27 cellular contexts compared by ENCODE assay signal in genomic region chr6:35478259-35478658, GRCh38. TPM values are rescaled to one million over a fixed set of nuclear protein-coding genes. Genes with fewer than 3 reads are reported as not detected.
DNase-seq lines count a peak whose midpoint lies in the region; ATAC-seq, FAIRE-seq and TF ChIP-seq lines count a peak whose summit lies in the region.
"Had no signal": no experiment of that assay in that cellular context is flagged by ENCODE, and none has a peak within 500 bp of the region (broad histone marks: within the 10 kb centered on the region; RNA-seq: fewer than 3 reads in every experiment).

No MANE protein-coding gene starts in this region.

- no peak overlapping the region for H3K4me2 ChIP-seq in HepG2 (ENCODE audit: low read depth, low read length)
- no peak overlapping the region for H3K4me2 ChIP-seq in osteoblast (ENCODE audit: insufficient read depth, low read length)
- H3K4me2 ChIP-seq: A549; BLaER1 treated with 17β-estradiol and CSF1 and Interleukin-3, amounts not matched to agents 10 nM and 100 nM; GM23338 had no signal

- BruUV-seq in HepG2 (replicated peaks; lab: Mats Ljungman, UMichigan), result no TSS peak

- H3K4me3 ChIP-seq in HepG2 (replicated peaks in 1 of 3; ENCODE audit: insufficient read depth in 1 of 3, low read depth in 2 of 3, low read length in 3 of 3) (no peak overlapping the region), right lobe of liver (no peak overlapping the region), WERI-Rb-1 (ENCODE audit: low read depth, low read length) (no peak overlapping the region), kidney (ENCODE audit: low read length in 2 of 2) (no peak overlapping the region), osteoblast (ENCODE audit: insufficient read depth, low read length) (no peak overlapping the region)
- H3K4me3 ChIP-seq: A549; BLaER1 treated with 17β-estradiol and CSF1 and Interleukin-3, amounts not matched to agents 10 nM and 100 nM; GM23338; HAP-1 had no signal

- H2AFZ ChIP-seq in HepG2 (ENCODE audit: low read length) (no peak overlapping the region), osteoblast (ENCODE audit: low read length) (no peak overlapping the region)
- H2AFZ ChIP-seq: GM23338 had no signal

- CTCF ChIA-PET in HepG2 (lab: Yijun Ruan, JAX; ENCODE audit: low intra/inter-chr PET ratio, low total read pairs), result no interaction called here

- DNase-seq in HepG2 (ENCODE audit: low spot score), result no peak
- no peak for DNase-seq in right lobe of liver
- DNase-seq in WERI-Rb-1, result peak; percentile 11
- DNase-seq in kidney, result peak; percentile 54
- DNase-seq in osteoblast (ENCODE audit: insufficient read length, low spot score, missing footprints), result peak; percentile 73
- DNase-seq in stimulated activated CD4-positive, alpha-beta T cell treated with anti-CD3 and anti-CD28 coated beads, Interleukin-4, amount 100 ng/mL, for 4 hours, result no peak
- DNase-seq in NCI-H146 treated with DMSO at 0.1 percent for 48 hours (lab: John Stamatoyannopoulos, UW; ENCODE audit: unreplicated experiment), result no peak
- DNase-seq: 8988T; ACHN; AML-193; BE2C; CD4-positive, alpha-beta T cell; CD8-positive, alpha-beta memory T cell; DMS 273 treated with DMSO at 0.1 percent for 48 hours; EL; GF-D8; HFFc6 had no signal

- TF ChIP-seq RAD21 in HepG2 (CRISPR knock-in tag; IDR thresholded peaks at IDR 0.05), result no peak

- 90% methylated on average over 5 of the region's 7 CpGs for WGBS in HepG2 (ENCODE audit: low lambda C conversion rate)
- WGBS in right lobe of liver (ENCODE audit: insufficient coverage, low coverage, low lambda C conversion rate, missing lambda C conversion rate), result 92% methylated on average over 4 of the region's 7 CpGs

- H3K79me2 ChIP-seq in HepG2 (ENCODE audit: insufficient read depth, low read length) (no peaks in the 10 kb centered on the region), osteoblast (ENCODE audit: insufficient read depth, low read length) (peaks cover 5% of the 10 kb centered on the region)

- H3K9ac ChIP-seq in HepG2 (ENCODE audit: insufficient read depth, low read depth, low read length) (no peak overlapping the region), kidney (ENCODE audit: low read length in 2 of 2) (no peak overlapping the region)
- H3K9ac ChIP-seq: BLaER1 treated with 17β-estradiol and CSF1 and Interleukin-3, amounts not matched to agents 10 nM and 100 nM had no signal

- H3K27me3 ChIP-seq in HepG2 (ENCODE audit: control insufficient read depth in 1 of 2, insufficient read depth in 2 of 2, low read length in 2 of 2), result no peaks in the 10 kb centered on the region
- H3K27me3 ChIP-seq in right lobe of liver, result no peaks in the 10 kb centered on the region
- H3K27me3 ChIP-seq in WERI-Rb-1 (ENCODE audit: insufficient read depth, low read depth, severe bottlenecking), result no peaks in the 10 kb centered on the region
- no peaks in the 10 kb centered on the region for H3K27me3 ChIP-seq in osteoblast (ENCODE audit: insufficient read depth, low read length)
- H3K27me3 ChIP-seq: BE2C; BLaER1 treated with 17β-estradiol and CSF1 and Interleukin-3, amounts not matched to agents 10 nM and 100 nM had no signal

- ATAC-seq in HepG2 (no peak), right lobe of liver (no peak), HG02610 (IDR thresholded peaks at IDR 0.05; ENCODE audit: unreplicated experiment) (no peak)
- ATAC-seq: A549, GM23338 had no signal

- intact Hi-C loops in HepG2 (cut with micrococcal nuclease; ENCODE audit: unreplicated experiment) (no loop called here), right lobe of liver (cut with DNase I) (no loop called here), kidney (cut with DNase I) (no loop called here)

- TF ChIP-seq EP300 in HepG2 (IDR thresholded peaks at IDR 0.05; ENCODE audit: low read depth in 2 of 2, low read length in 2 of 2), result no peak
- no peak for TF ChIP-seq EP300 in HepG2 (CRISPR knock-in tag; IDR thresholded peaks at IDR 0.05; ENCODE audit: borderline replicate concordance)

- H3K9me3 ChIP-seq in HepG2 (ENCODE audit: low read length) (no peaks in the 10 kb centered on the region), right lobe of liver (no peaks in the 10 kb centered on the region), WERI-Rb-1 (ENCODE audit: severe bottlenecking) (no peaks in the 10 kb centered on the region), kidney (ENCODE audit: control insufficient read depth in 1 of 2, low read length in 2 of 2) (no peaks in the 10 kb centered on the region), osteoblast (ENCODE audit: low read depth, low read length) (no peaks in the 10 kb centered on the region)
- H3K9me3 ChIP-seq: A549; BE2C; BLaER1 treated with 17β-estradiol and CSF1 and Interleukin-3, amounts not matched to agents 10 nM and 100 nM; HAP-1 had no signal

- FAIRE-seq in HepG2 (lab: Jason Lieb, UNC), result no peak
- no peak for FAIRE-seq in kidney (lab: Jason Lieb, UNC)
- FAIRE-seq: A549, D721Med, GM12891, GM18507, H54 had no signal

- in situ Hi-C loops in HepG2 (cut with HindIII; ENCODE audit: extremely low pct_ligation_motif_present, low pct_unique_long_range_greater_than_20kb), result no loop called here

- TF ChIP-seq CTCF in HepG2 (CRISPR knock-in tag; IDR thresholded peaks at IDR 0.05) (no peak), right lobe of liver (IDR thresholded peaks at IDR 0.05) (no peak), WERI-Rb-1 (IDR thresholded peaks at IDR 0.05; ENCODE audit: low read depth, low read length) (no peak), kidney (IDR thresholded peaks at IDR 0.05; ENCODE audit: borderline replicate concordance, extremely low read depth, insufficient read depth) (no peak), osteoblast (IDR thresholded peaks at IDR 0.05; ENCODE audit: extremely low read depth, low read depth, low read length) (no peak)

- no peak overlapping the region for H3K27ac ChIP-seq in HepG2 (ENCODE audit: extremely low read length, insufficient read depth, low read length)
- no peak overlapping the region for H3K27ac ChIP-seq in right lobe of liver
- no peak overlapping the region for H3K27ac ChIP-seq in WERI-Rb-1
- H3K27ac ChIP-seq in kidney (ENCODE audit: low read depth in 2 of 2, low read length in 2 of 2), result no peak overlapping the region
- no peak overlapping the region for H3K27ac ChIP-seq in osteoblast (ENCODE audit: low read depth, low read length)
- H3K27ac ChIP-seq: A549; BLaER1 treated with 17β-estradiol and CSF1 and Interleukin-3, amounts not matched to agents 10 nM and 100 nM had no signal

- TF ChIP-seq POLR2A in HepG2 (IDR thresholded peaks at IDR 0.05; ENCODE audit: insufficient read depth in 1 of 2, low read depth in 2 of 2, low read length in 2 of 2) (no peak), right lobe of liver (IDR thresholded peaks at IDR 0.05) (no peak)

- POLR2A ChIA-PET in HepG2 (lab: Yijun Ruan, JAX), result interaction anchor here (1.5 to 9.7 kb wide), 2 partner anchors 10 to 19 kb away, joined by 6 to 88 read pairs; partner anchors contain the start of genes RPL10A and TEAD3

- H3K36me3 ChIP-seq in HepG2 (replicated peaks in 1 of 2; ENCODE audit: control insufficient read depth in 1 of 2, insufficient read depth in 2 of 2, low read length in 2 of 2) (peaks cover 6 to 41% of the 10 kb centered on the region in 2 experiments; a peak in 4 of 5 replicates), right lobe of liver (peaks cover 0 to 5% (median under 1%) of the 10 kb centered on the region in 4 donors), WERI-Rb-1 (peaks cover 76% of the 10 kb centered on the region), kidney (ENCODE audit: control insufficient read depth in 1 of 2, insufficient read depth in 2 of 2, low read length in 2 of 2) (no peaks in the 10 kb centered on the region), osteoblast (ENCODE audit: insufficient read depth, low read length) (peaks cover 35% of the 10 kb centered on the region)

- H4K20me1 ChIP-seq in HepG2 (ENCODE audit: insufficient read depth, low read length) (peaks cover 6% of the 10 kb centered on the region), osteoblast (ENCODE audit: insufficient read depth, low read length) (peaks cover 5% of the 10 kb centered on the region)

- peaks cover 14% of the 10 kb centered on the region for H3K4me1 ChIP-seq in HepG2 (ENCODE audit: insufficient read depth, low read length)
- H3K4me1 ChIP-seq in right lobe of liver, result peaks cover 0 to 9% (median 0%) of the 10 kb centered on the region in 4 donors
- peaks cover 0 to 2% of the 10 kb centered on the region in 2 donors for H3K4me1 ChIP-seq in kidney (ENCODE audit: control insufficient read depth in 1 of 2, insufficient read depth in 1 of 2, low read depth in 1 of 2, low read length in 2 of 2)
- no peaks in the 10 kb centered on the region for H3K4me1 ChIP-seq in osteoblast (ENCODE audit: insufficient read depth, low read length)
- H3K4me1 ChIP-seq: A549, BE2C, HAP-1 had no signal

RNA-seq across cellular contexts. Expression of gene RPL10A, which starts 10.1 kb away (rescaled TPM):
- 1,854 and 2,285 TPM in 2 replicates for total RNA-seq in HepG2 (2016; rRNA removed; fragmentation: Illumina TruSeq; extraction: Trizol)
- 2,437 and 2,775 TPM in 2 replicates for total RNA-seq in HepG2 (2016; cell fraction: cytosol; rRNA removed; fragmentation: Illumina TruSeq; extraction: Trizol; ENCODE audit: low read depth)
- total RNA-seq in HepG2 (2016; cell fraction: insoluble cytoplasmic fraction; rRNA removed; fragmentation: Illumina TruSeq; extraction: Trizol), result 1,859 and 2,386 TPM in 2 replicates
- 4,119 and 4,316 TPM in 2 replicates for total RNA-seq in HepG2 (2016; cell fraction: membrane; rRNA removed; fragmentation: Illumina TruSeq; extraction: Trizol)
- 734 and 771 TPM in 2 replicates for total RNA-seq in HepG2 (2016; cell fraction: nucleus; rRNA removed; fragmentation: Illumina TruSeq; extraction: Trizol)
- 2,253 and 2,726 TPM in 2 replicates for polyA plus RNA-seq in HepG2 (2011; rRNA removed)
- 2,315 and 3,589 TPM in 2 replicates for polyA plus RNA-seq in HepG2 (2011; cell fraction: cytosol; rRNA removed)
- 1,402 and 1,561 TPM in 2 replicates for polyA plus RNA-seq in HepG2 (2011; cell fraction: nucleus; rRNA removed)
- 2,161 and 2,246 TPM in 2 replicates for polyA plus RNA-seq in HepG2 (2012)
- 3,096 and 3,343 TPM in 2 replicates for polyA plus RNA-seq in HepG2 (2016; cell fraction: cytosol; fragmentation: Illumina TruSeq; extraction: Trizol; ENCODE audit: low read depth)
- polyA plus RNA-seq in HepG2 (2016; cell fraction: insoluble cytoplasmic fraction; fragmentation: Illumina TruSeq; extraction: Trizol; ENCODE audit: low read depth), result 2,345 and 2,428 TPM in 2 replicates
- 4,116 and 4,234 TPM in 2 replicates for polyA plus RNA-seq in HepG2 (2016; cell fraction: membrane; fragmentation: Illumina TruSeq; extraction: Trizol; ENCODE audit: low read depth)
- polyA plus RNA-seq in HepG2 (2016; cell fraction: nucleus; fragmentation: Illumina TruSeq; extraction: Trizol; ENCODE audit: insufficient read depth, low read depth), result 1,389 and 1,424 TPM in 2 replicates
- 921 and 1,139 TPM in 2 replicates for polyA minus RNA-seq in HepG2 (2011; rRNA and poly(A)+ RNA removed; ENCODE audit: low replicate concordance)
- polyA minus RNA-seq in HepG2 (2011; cell fraction: cytosol; rRNA and poly(A)+ RNA removed), result 630 and 657 TPM in 2 replicates
- polyA minus RNA-seq in HepG2 (2011; cell fraction: nucleus; rRNA and poly(A)+ RNA removed), result 275 and 369 TPM in 2 replicates
- 100 to 1,000 TPM; 366 to 446 (median 412) TPM for total RNA-seq in right lobe of liver
- 1,159 TPM for total RNA-seq in kidney
- polyA plus RNA-seq in kidney (ENCODE audit: insufficient read depth, low read depth, low replicate concordance), result 1,291 TPM
- 1,373 and 1,488 TPM in 2 replicates for total RNA-seq in osteoblast

RNA-seq across cellular contexts. Expression of gene TEAD3, which starts 18.6 kb away (rescaled TPM):
- 14.4 and 15.1 TPM in 2 replicates for total RNA-seq in HepG2 (2016; rRNA removed; fragmentation: Illumina TruSeq; extraction: Trizol)
- 3.9 and 4.4 TPM in 2 replicates for total RNA-seq in HepG2 (2016; cell fraction: cytosol; rRNA removed; fragmentation: Illumina TruSeq; extraction: Trizol; ENCODE audit: low read depth)
- 12.5 and 14.5 TPM in 2 replicates for total RNA-seq in HepG2 (2016; cell fraction: insoluble cytoplasmic fraction; rRNA removed; fragmentation: Illumina TruSeq; extraction: Trizol)
- 14.0 and 14.5 TPM in 2 replicates for total RNA-seq in HepG2 (2016; cell fraction: membrane; rRNA removed; fragmentation: Illumina TruSeq; extraction: Trizol)
- 12.5 and 14.3 TPM in 2 replicates for total RNA-seq in HepG2 (2016; cell fraction: nucleus; rRNA removed; fragmentation: Illumina TruSeq; extraction: Trizol)
- polyA plus RNA-seq in HepG2 (2011; rRNA removed), result 16.5 and 20.5 TPM in 2 replicates
- 11.8 and 14.3 TPM in 2 replicates for polyA plus RNA-seq in HepG2 (2011; cell fraction: cytosol; rRNA removed)
- polyA plus RNA-seq in HepG2 (2011; cell fraction: nucleus; rRNA removed), result 41.6 and 45.4 TPM in 2 replicates
- 19.1 and 24.4 TPM in 2 replicates for polyA plus RNA-seq in HepG2 (2012)
- 5.1 and 5.5 TPM in 2 replicates for polyA plus RNA-seq in HepG2 (2016; cell fraction: cytosol; fragmentation: Illumina TruSeq; extraction: Trizol; ENCODE audit: low read depth)
- 22.1 and 28.5 TPM in 2 replicates for polyA plus RNA-seq in HepG2 (2016; cell fraction: insoluble cytoplasmic fraction; fragmentation: Illumina TruSeq; extraction: Trizol; ENCODE audit: low read depth)
- 12.7 and 14.9 TPM in 2 replicates for polyA plus RNA-seq in HepG2 (2016; cell fraction: membrane; fragmentation: Illumina TruSeq; extraction: Trizol; ENCODE audit: low read depth)
- 41.9 and 43.9 TPM in 2 replicates for polyA plus RNA-seq in HepG2 (2016; cell fraction: nucleus; fragmentation: Illumina TruSeq; extraction: Trizol; ENCODE audit: insufficient read depth, low read depth)
- 6.0 and 22.8 TPM in 2 replicates for polyA minus RNA-seq in HepG2 (2011; rRNA and poly(A)+ RNA removed; ENCODE audit: low replicate concordance)
- 7.7 and 8.2 TPM in 2 replicates for polyA minus RNA-seq in HepG2 (2011; cell fraction: cytosol; rRNA and poly(A)+ RNA removed)
- polyA minus RNA-seq in HepG2 (2011; cell fraction: nucleus; rRNA and poly(A)+ RNA removed), result 7.9 and 8.6 TPM in 2 replicates
- total RNA-seq in right lobe of liver, result 1 to 10 TPM; 5.2 to 8.5 (median 6.9) TPM
- total RNA-seq in kidney, result 18.0 TPM
- polyA plus RNA-seq in kidney (ENCODE audit: insufficient read depth, low read depth, low replicate concordance), result 11.3 TPM
- 10.9 and 11.2 TPM in 2 replicates for total RNA-seq in osteoblast
- polyA plus RNA-seq: CD14-positive monocyte had no signal

RNA-seq across cellular contexts. Expression of gene FANCE, which starts 26.1 kb away (rescaled TPM):
- total RNA-seq in HepG2 (2016; rRNA removed; fragmentation: Illumina TruSeq; extraction: Trizol) (9.7 and 11.2 TPM in 2 replicates), right lobe of liver (1 to 10 TPM in 3 of 6 experiments, under 1 TPM in 3; 0.44 to 1.7 (median 0.95) TPM), kidney (2.7 TPM), osteoblast (13.8 and 16.6 TPM in 2 replicates)
- 1.9 and 2.5 TPM in 2 replicates for total RNA-seq in HepG2 (2016; cell fraction: cytosol; rRNA removed; fragmentation: Illumina TruSeq; extraction: Trizol; ENCODE audit: low read depth)
- total RNA-seq in HepG2 (2016; cell fraction: insoluble cytoplasmic fraction; rRNA removed; fragmentation: Illumina TruSeq; extraction: Trizol), result 9.2 and 10.0 TPM in 2 replicates
- total RNA-seq in HepG2 (2016; cell fraction: membrane; rRNA removed; fragmentation: Illumina TruSeq; extraction: Trizol), result 6.3 and 6.7 TPM in 2 replicates
- total RNA-seq in HepG2 (2016; cell fraction: nucleus; rRNA removed; fragmentation: Illumina TruSeq; extraction: Trizol), result 4.8 and 7.1 TPM in 2 replicates
- polyA plus RNA-seq in HepG2 (2011; rRNA removed) (7.1 and 7.9 TPM in 2 replicates), kidney (ENCODE audit: insufficient read depth, low read depth, low replicate concordance) (1.2 TPM)
- polyA plus RNA-seq in HepG2 (2011; cell fraction: cytosol; rRNA removed), result 6.3 and 6.8 TPM in 2 replicates
- 6.9 and 8.4 TPM in 2 replicates for polyA plus RNA-seq in HepG2 (2011; cell fraction: nucleus; rRNA removed)
- 4.1 and 4.3 TPM in 2 replicates for polyA plus RNA-seq in HepG2 (2012)
- 1.5 and 1.6 TPM in 2 replicates for polyA plus RNA-seq in HepG2 (2016; cell fraction: cytosol; fragmentation: Illumina TruSeq; extraction: Trizol; ENCODE audit: low read depth)
- 7.5 and 8.6 TPM in 2 replicates for polyA plus RNA-seq in HepG2 (2016; cell fraction: insoluble cytoplasmic fraction; fragmentation: Illumina TruSeq; extraction: Trizol; ENCODE audit: low read depth)
- 3.0 and 4.3 TPM in 2 replicates for polyA plus RNA-seq in HepG2 (2016; cell fraction: membrane; fragmentation: Illumina TruSeq; extraction: Trizol; ENCODE audit: low read depth)
- 13.2 and 13.8 TPM in 2 replicates for polyA plus RNA-seq in HepG2 (2016; cell fraction: nucleus; fragmentation: Illumina TruSeq; extraction: Trizol; ENCODE audit: insufficient read depth, low read depth)
- 14.3 and 23.1 TPM in 2 replicates for polyA minus RNA-seq in HepG2 (2011; rRNA and poly(A)+ RNA removed; ENCODE audit: low replicate concordance)
- polyA minus RNA-seq in HepG2 (2011; cell fraction: cytosol; rRNA and poly(A)+ RNA removed), result 5.5 TPM in 2 replicates
- polyA minus RNA-seq in HepG2 (2011; cell fraction: nucleus; rRNA and poly(A)+ RNA removed), result 1.8 and 2.4 TPM in 2 replicates

RNA-seq across cellular contexts. Expression of gene TULP1, which starts 34.4 kb away (rescaled TPM):
- total RNA-seq in HepG2 (2016; rRNA removed; fragmentation: Illumina TruSeq; extraction: Trizol) (not detected in 2 replicates), right lobe of liver (not detected), kidney (not detected), osteoblast (not detected in 2 replicates)
- 0.35 TPM in 1 of 2 replicates, not detected in the other for total RNA-seq in HepG2 (2016; cell fraction: cytosol; rRNA removed; fragmentation: Illumina TruSeq; extraction: Trizol; ENCODE audit: low read depth)
- total RNA-seq in HepG2 (2016; cell fraction: insoluble cytoplasmic fraction; rRNA removed; fragmentation: Illumina TruSeq; extraction: Trizol), result not detected in 2 replicates
- not detected in 2 replicates for total RNA-seq in HepG2 (2016; cell fraction: membrane; rRNA removed; fragmentation: Illumina TruSeq; extraction: Trizol)
- total RNA-seq in HepG2 (2016; cell fraction: nucleus; rRNA removed; fragmentation: Illumina TruSeq; extraction: Trizol), result not detected in 2 replicates
- polyA plus RNA-seq in HepG2 (2011; rRNA removed) (not detected in 2 replicates), kidney (ENCODE audit: insufficient read depth, low read depth, low replicate concordance) (not detected)
- not detected in 2 replicates for polyA plus RNA-seq in HepG2 (2011; cell fraction: cytosol; rRNA removed)
- not detected in 2 replicates for polyA plus RNA-seq in HepG2 (2011; cell fraction: nucleus; rRNA removed)
- polyA plus RNA-seq in HepG2 (2012), result not detected in 2 replicates
- polyA plus RNA-seq in HepG2 (2016; cell fraction: cytosol; fragmentation: Illumina TruSeq; extraction: Trizol; ENCODE audit: low read depth), result not detected in 2 replicates
- polyA plus RNA-seq in HepG2 (2016; cell fraction: insoluble cytoplasmic fraction; fragmentation: Illumina TruSeq; extraction: Trizol; ENCODE audit: low read depth), result not detected in 2 replicates
- not detected in 2 replicates for polyA plus RNA-seq in HepG2 (2016; cell fraction: membrane; fragmentation: Illumina TruSeq; extraction: Trizol; ENCODE audit: low read depth)
- not detected in 2 replicates for polyA plus RNA-seq in HepG2 (2016; cell fraction: nucleus; fragmentation: Illumina TruSeq; extraction: Trizol; ENCODE audit: insufficient read depth, low read depth)
- polyA minus RNA-seq in HepG2 (2011; rRNA and poly(A)+ RNA removed; ENCODE audit: low replicate concordance), result not detected in 2 replicates
- polyA minus RNA-seq in HepG2 (2011; cell fraction: cytosol; rRNA and poly(A)+ RNA removed), result not detected in 2 replicates
- polyA minus RNA-seq in HepG2 (2011; cell fraction: nucleus; rRNA and poly(A)+ RNA removed), result not detected in 2 replicates
- total RNA-seq: CD4-positive, alpha-beta T cell; CD8-positive, alpha-beta memory T cell; HFFc6 had no signal
- polyA plus RNA-seq: A549; CD14-positive monocyte; CD8-positive, alpha-beta memory T cell had no signal

Comparison
In these comparisons a context has a peak if more than half of its experiments do, and no peak if none do; other contexts are left out.
1. DNase-seq: peak in WERI-Rb-1 (single experiment), kidney (single experiment) and osteoblast (single experiment); none in HepG2 (single experiment), right lobe of liver (0 of 3), stimulated activated CD4-positive, alpha-beta T cell treated with anti-CD3 and anti-CD28 coated beads, Interleukin-4, amount 100 ng/mL, for 4 hours (0 of 2) and NCI-H146 treated with DMSO at 0.1 percent for 48 hours (single experiment).